ENCODE assay signal across 9 cellular contexts in genomic region chr6:149032318-149032598, GRCh38.
DNase-seq lines count a peak whose midpoint lies in the region; ATAC-seq, FAIRE-seq and TF ChIP-seq lines count a peak whose summit lies in the region.
"Had no signal": no experiment of that assay in that cellular context is flagged by ENCODE, and none has a peak within 500 bp of the region (broad histone marks: within the 10 kb centered on the region; RNA-seq: fewer than 3 reads in every experiment).

No MANE protein-coding gene starts in this region.

- DNase-seq in sigmoid colon (no peak), SHP77 (lab: John Stamatoyannopoulos, UW) (no peak), SHP77 treated with DMSO at 0.1 percent for 48 hours (lab: John Stamatoyannopoulos, UW) (no peak), D721Med (ENCODE audit: insufficient read length, low spot score) (no peak), A172 (ENCODE audit: low spot score) (no peak)
- DNase-seq: heart right ventricle had no signal

- peak overlapping the region; percentile 65 for H3K4me3 Mint-ChIP-seq in activated naive CD8-positive, alpha-beta T cell

- peaks cover 43% of the 10 kb centered on the region for H3K4me1 Mint-ChIP-seq in activated naive CD8-positive, alpha-beta T cell (ENCODE audit: low read depth)

- 85 to 90% methylated on average over 5 of the region's 5 CpGs for WGBS in sigmoid colon, 2 donors

- H3K4me1 ChIP-seq in sigmoid colon, result peaks cover 0 to 38% (median 26%) of the 10 kb centered on the region in 4 donors

- no peaks in the 10 kb centered on the region for H3K36me3 ChIP-seq in sigmoid colon
- H3K36me3 ChIP-seq: heart right ventricle had no signal

- peak overlapping the region; percentile 92 for H3K27ac Mint-ChIP-seq in activated naive CD8-positive, alpha-beta T cell

- TF ChIP-seq CTCF in sigmoid colon (IDR thresholded peaks at IDR 0.05) (no peak), D721Med (IDR thresholded peaks at IDR 0.05; ENCODE audit: insufficient read depth, missing control alignments) (no peak)

- FAIRE-seq in D721Med (lab: Jason Lieb, UNC), result no peak

- no peak overlapping the region for H3K4me3 ChIP-seq in sigmoid colon
- H3K4me3 ChIP-seq: heart right ventricle had no signal

- H3K27me3 ChIP-seq in sigmoid colon, result no peaks in the 10 kb centered on the region

- no peaks in the 10 kb centered on the region for H3K36me3 Mint-ChIP-seq in activated naive CD8-positive, alpha-beta T cell

- no peaks in the 10 kb centered on the region for H3K9me3 Mint-ChIP-seq in activated naive CD8-positive, alpha-beta T cell (ENCODE audit: low read depth)

- no peaks in the 10 kb centered on the region for H3K9me3 ChIP-seq in sigmoid colon
- H3K9me3 ChIP-seq: heart right ventricle had no signal

- no peak for TF ChIP-seq POLR2A in sigmoid colon (IDR thresholded peaks at IDR 0.05)

- intact Hi-C loops in sigmoid colon (cut with DNase I), result loop anchor here (5.0 kb wide), 1 partner anchor 285 kb away; the partner anchor contains the start of gene TAB2

- H3K27me3 Mint-ChIP-seq in activated naive CD8-positive, alpha-beta T cell, result no peaks in the 10 kb centered on the region

- H3K27ac ChIP-seq in sigmoid colon, result peak overlapping the region in 3 of 4 donors; percentile 22 to 71 (median 41)

- no peak for TF ChIP-seq EP300 in sigmoid colon (IDR thresholded peaks at IDR 0.05)

- ATAC-seq in GM18907 (IDR thresholded peaks at IDR 0.05; ENCODE audit: unreplicated experiment) (peak; percentile 26), HG02852 (IDR thresholded peaks at IDR 0.05; ENCODE audit: unreplicated experiment) (peak; percentile 10)
